12 cellular contexts compared by ENCODE assay signal in the genomic region with DNA sequence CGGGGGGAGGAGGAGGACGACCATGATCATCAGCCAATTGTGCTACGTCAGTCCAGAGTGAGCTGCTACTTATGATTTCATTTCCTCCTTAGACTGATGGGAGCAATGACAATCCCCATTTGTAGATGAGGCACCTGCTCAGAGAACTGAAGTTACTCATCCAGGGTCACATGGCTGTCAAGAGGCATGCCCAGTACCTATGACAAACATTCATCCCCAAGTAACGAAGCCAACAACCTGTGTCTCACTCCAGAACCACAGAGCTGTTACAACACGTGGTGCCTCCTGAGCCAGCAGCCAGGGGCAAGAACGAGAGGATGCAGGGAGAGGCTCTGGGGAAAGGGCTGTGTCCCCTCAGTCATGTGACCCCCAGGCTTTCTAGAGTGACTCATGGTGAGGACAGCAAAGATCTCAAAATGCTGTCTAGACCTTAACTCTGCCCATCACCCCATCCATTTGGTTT.
A peak's percentile ranks its signal among the peaks of the same experiment; 100 is the strongest.
DNase-seq lines count a peak whose midpoint lies in the region; ATAC-seq and TF ChIP-seq lines count a peak whose summit lies in the region.
"Had no signal": no experiment of that assay in that cellular context is flagged by ENCODE, and none has a peak within 500 bp of the region (broad histone marks: within the 10 kb centered on the region; RNA-seq: fewer than 3 reads in every experiment).

No MANE protein-coding gene starts in this region.

- in situ Hi-C loops in GM13977 (cut with MboI; ENCODE audit: low pct_unique_long_range_greater_than_20kb, low sequenced_read_pairs, unreplicated experiment): no loop called here

- no peaks in the 10 kb centered on the region for H3K36me3 ChIP-seq in right atrium auricular region
- H3K36me3 ChIP-seq: esophagus muscularis mucosa had no signal

- TF ChIP-seq CTCF in right atrium auricular region (IDR thresholded peaks at IDR 0.05): no peak
- no peak for TF ChIP-seq CTCF in GM13977 (IDR thresholded peaks at IDR 0.05; ENCODE audit: extremely low read depth, insufficient read depth, missing control alignments)

- no peaks in the 10 kb centered on the region for H3K27me3 ChIP-seq in right atrium auricular region
- H3K27me3 ChIP-seq: esophagus muscularis mucosa had no signal

- ATAC-seq in GM18909 (IDR thresholded peaks at IDR 0.05; ENCODE audit: poor library complexity, unreplicated experiment): no peak
- ATAC-seq: mucosa of descending colon had no signal

- DNase-seq in NCI-H1092 treated with DMSO at 0.1 percent for 48 hours (lab: John Stamatoyannopoulos, UW): peak; percentile 57
- no peak for DNase-seq in NCI-H1092 (lab: John Stamatoyannopoulos, UW)
- peak; percentile 63 for DNase-seq in HK-2 (ENCODE audit: unreplicated experiment)
- peak; percentile 16 for DNase-seq in SW480 (ENCODE audit: low spot score)
- peak; percentile 23 for DNase-seq in right atrium auricular region (ENCODE audit: low spot score)
- DNase-seq in NCI-H2081 (lab: John Stamatoyannopoulos, UW): no peak
- DNase-seq in GM13977 (ENCODE audit: low spot score): no peak
- DNase-seq: mucosa of descending colon, NCI-H187 had no signal

- H3K4me1 ChIP-seq in right atrium auricular region: no peaks in the 10 kb centered on the region
- H3K4me1 ChIP-seq: esophagus muscularis mucosa had no signal

- no peak overlapping the region for H3K4me3 ChIP-seq in right atrium auricular region
- H3K4me3 ChIP-seq: esophagus muscularis mucosa, mucosa of descending colon had no signal

- H3K9me3 ChIP-seq in right atrium auricular region: peaks cover 0 to 13% of the 10 kb centered on the region in 2 donors

- no peak overlapping the region for H3K27ac ChIP-seq in right atrium auricular region
- H3K27ac ChIP-seq: esophagus muscularis mucosa, VCaP had no signal

Comparison
In these comparisons a context has a peak if more than half of its experiments do, and no peak if none do; other contexts are left out.
1. DNase-seq: peak in NCI-H1092 treated with DMSO at 0.1 percent for 48 hours (single experiment), HK-2 (single experiment), SW480 (single experiment) and right atrium auricular region (single experiment); none in NCI-H1092 (single experiment), NCI-H2081 (0 of 2) and GM13977 (single experiment).